Comparison of ENCODE assay signal across 1 cellular context in genomic region chr19:14550201-14550754, GRCh38.
A peak's percentile ranks its signal among the peaks of the same experiment; 100 is the strongest.
TF ChIP-seq lines count a peak whose summit lies in the region.

No MANE protein-coding gene starts in this region.

TF ChIP-seq in K562, 482 proteins besides CTCF, POLR2A, EP300 and RAD21 (continues in another document):
- TF ChIP-seq, protein P1, sequence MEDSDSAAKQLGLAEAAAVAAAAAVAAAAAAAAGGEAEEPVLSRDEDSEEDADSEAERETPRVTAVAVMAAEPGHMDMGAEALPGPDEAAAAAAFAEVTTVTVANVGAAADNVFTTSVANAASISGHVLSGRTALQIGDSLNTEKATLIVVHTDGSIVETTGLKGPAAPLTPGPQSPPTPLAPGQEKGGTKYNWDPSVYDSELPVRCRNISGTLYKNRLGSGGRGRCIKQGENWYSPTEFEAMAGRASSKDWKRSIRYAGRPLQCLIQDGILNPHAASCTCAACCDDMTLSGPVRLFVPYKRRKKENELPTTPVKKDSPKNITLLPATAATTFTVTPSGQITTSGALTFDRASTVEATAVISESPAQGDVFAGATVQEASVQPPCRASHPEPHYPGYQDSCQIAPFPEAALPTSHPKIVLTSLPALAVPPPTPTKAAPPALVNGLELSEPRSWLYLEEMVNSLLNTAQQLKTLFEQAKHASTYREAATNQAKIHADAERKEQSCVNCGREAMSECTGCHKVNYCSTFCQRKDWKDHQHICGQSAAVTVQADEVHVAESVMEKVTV (CRISPR knock-in tag; IDR thresholded peaks at IDR 0.05), result no peak
- TF ChIP-seq EGR1 (conservative IDR thresholded peaks at IDR 0.05) (peak; percentile 85), TFE3 (CRISPR knock-in tag; IDR thresholded peaks at IDR 0.05) (no peak), CBFA2T2 (conservative IDR thresholded peaks at IDR 0.05) (0 out of 2 replicates have a peak, but pooled peaks have one; percentile 24), CREM (IDR thresholded peaks at IDR 0.05; ENCODE audit: low read depth) (0 out of 2 replicates have a peak, but pooled peaks have one; percentile 27), POLR2G (IDR thresholded peaks at IDR 0.05; ENCODE audit: low read depth, low read length) (peak; percentile 41; the same call in 1 of the 2 replicates), E2F4 (CRISPR knock-in tag; IDR thresholded peaks at IDR 0.05; ENCODE audit: low read depth) (no peak), ETV1 (tag; conservative IDR thresholded peaks at IDR 0.05; ENCODE audit: low read depth) (peak; percentile 50; the same call in 1 of the 2 replicates), RB1 (IDR thresholded peaks at IDR 0.05; ENCODE audit: low read depth) (0 out of 2 replicates have a peak, but pooled peaks have one; percentile 38), E2F6 (IDR thresholded peaks at IDR 0.05; ENCODE audit: borderline replicate concordance in 1 of 2, extremely low read depth in 1 of 2, insufficient read depth in 1 of 2, insufficient read length in 1 of 2, low read depth in 1 of 2, low read length in 1 of 2, poor library complexity in 1 of 2, severe bottlenecking in 1 of 2) (peak in 1 of 2 experiments; percentile 24), NKRF (IDR thresholded peaks at IDR 0.05; ENCODE audit: borderline replicate concordance) (no peak), KLF13 (tag; IDR thresholded peaks at IDR 0.05; ENCODE audit: borderline replicate concordance, low read depth) (0 out of 2 replicates have a peak, but pooled peaks have one; percentile 14), NCOR1 (IDR thresholded peaks at IDR 0.05) (no peak), TCF3 (CRISPR knock-in tag; IDR thresholded peaks at IDR 0.05) (peak; percentile 30; the same call in 1 of the 2 replicates), NEUROD1 (IDR thresholded peaks at IDR 0.05; ENCODE audit: borderline replicate concordance, low read depth, low read length, partially characterized antibody) (peak; percentile 17), ARID1B (IDR thresholded peaks at IDR 0.05) (peak; percentile 35), CTBP1 (IDR thresholded peaks at IDR 0.05; ENCODE audit: borderline replicate concordance) (peak; percentile 47; the same call in 1 of the 2 replicates), MTA3 (IDR thresholded peaks at IDR 0.05; ENCODE audit: borderline replicate concordance) (peak; percentile 54; the same call in 1 of the 2 replicates), NFIC (IDR thresholded peaks at IDR 0.05) (peak; percentile 93), CXXC5 (CRISPR knock-in tag; IDR thresholded peaks at IDR 0.05) (peak; percentile 12; the same call in 1 of the 2 replicates), JUND (IDR thresholded peaks at IDR 0.05; ENCODE audit: borderline replicate concordance, low read depth, low read length) (peak; percentile 28; the same call in 1 of the 2 replicates), JUND (tag; IDR thresholded peaks at IDR 0.05; ENCODE audit: borderline replicate concordance, low read depth, low read length) (peak; percentile 22; the same call in 1 of the 3 replicates), MTA1 (IDR thresholded peaks at IDR 0.05; ENCODE audit: borderline replicate concordance) (no peak), PRDM10 (IDR thresholded peaks at IDR 0.05; ENCODE audit: partially characterized antibody) (peak; percentile 38), RCOR1 (IDR thresholded peaks at IDR 0.05; ENCODE audit: borderline replicate concordance in 1 of 2, low read depth in 2 of 2, low read length in 2 of 2) (peak in 1 of 2 experiments; percentile 46; a peak in 1 of 4 replicates), SMAD4 (CRISPR knock-in tag; conservative IDR thresholded peaks at IDR 0.05) (peak; percentile 57), NRF1 (conservative IDR thresholded peaks at IDR 0.05 in 1 of 2, IDR thresholded peaks at IDR 0.05 in 1 of 2) (peak in 1 of 2 experiments; percentile 29; a peak in 2 of 4 replicates), ZBTB7A (IDR thresholded peaks at IDR 0.05; ENCODE audit: borderline replicate concordance, control insufficient read depth, low read depth, low read length) (peak; percentile 49; the same call in 1 of the 2 replicates), TAF15 (IDR thresholded peaks at IDR 0.05; ENCODE audit: low read depth, low read length) (no peak), ELF1 (tag; IDR thresholded peaks at IDR 0.05) (0 out of 2 replicates have a peak, but pooled peaks have one; percentile 25)
- TF ChIP-seq, protein P2, sequence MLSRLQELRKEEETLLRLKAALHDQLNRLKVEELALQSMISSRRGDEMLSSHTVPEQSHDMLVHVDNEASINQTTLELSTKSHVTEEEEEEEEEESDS (CRISPR knock-in tag; IDR thresholded peaks at IDR 0.05), result no peak
- TF ChIP-seq, protein P3, sequence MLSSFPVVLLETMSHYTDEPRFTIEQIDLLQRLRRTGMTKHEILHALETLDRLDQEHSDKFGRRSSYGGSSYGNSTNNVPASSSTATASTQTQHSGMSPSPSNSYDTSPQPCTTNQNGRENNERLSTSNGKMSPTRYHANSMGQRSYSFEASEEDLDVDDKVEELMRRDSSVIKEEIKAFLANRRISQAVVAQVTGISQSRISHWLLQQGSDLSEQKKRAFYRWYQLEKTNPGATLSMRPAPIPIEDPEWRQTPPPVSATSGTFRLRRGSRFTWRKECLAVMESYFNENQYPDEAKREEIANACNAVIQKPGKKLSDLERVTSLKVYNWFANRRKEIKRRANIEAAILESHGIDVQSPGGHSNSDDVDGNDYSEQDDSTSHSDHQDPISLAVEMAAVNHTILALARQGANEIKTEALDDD (IDR thresholded peaks at IDR 0.05), result peak; percentile 41; the same call in 1 of the 2 replicates
- TF ChIP-seq, protein P4, sequence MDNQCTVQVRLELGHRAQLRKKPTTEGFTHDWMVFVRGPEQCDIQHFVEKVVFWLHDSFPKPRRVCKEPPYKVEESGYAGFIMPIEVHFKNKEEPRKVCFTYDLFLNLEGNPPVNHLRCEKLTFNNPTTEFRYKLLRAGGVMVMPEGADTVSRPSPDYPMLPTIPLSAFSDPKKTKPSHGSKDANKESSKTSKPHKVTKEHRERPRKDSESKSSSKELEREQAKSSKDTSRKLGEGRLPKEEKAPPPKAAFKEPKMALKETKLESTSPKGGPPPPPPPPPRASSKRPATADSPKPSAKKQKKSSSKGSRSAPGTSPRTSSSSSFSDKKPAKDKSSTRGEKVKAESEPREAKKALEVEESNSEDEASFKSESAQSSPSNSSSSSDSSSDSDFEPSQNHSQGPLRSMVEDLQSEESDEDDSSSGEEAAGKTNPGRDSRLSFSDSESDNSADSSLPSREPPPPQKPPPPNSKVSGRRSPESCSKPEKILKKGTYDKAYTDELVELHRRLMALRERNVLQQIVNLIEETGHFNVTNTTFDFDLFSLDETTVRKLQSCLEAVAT (IDR thresholded peaks at IDR 0.05), result no peak
- TF ChIP-seq, protein P5, sequence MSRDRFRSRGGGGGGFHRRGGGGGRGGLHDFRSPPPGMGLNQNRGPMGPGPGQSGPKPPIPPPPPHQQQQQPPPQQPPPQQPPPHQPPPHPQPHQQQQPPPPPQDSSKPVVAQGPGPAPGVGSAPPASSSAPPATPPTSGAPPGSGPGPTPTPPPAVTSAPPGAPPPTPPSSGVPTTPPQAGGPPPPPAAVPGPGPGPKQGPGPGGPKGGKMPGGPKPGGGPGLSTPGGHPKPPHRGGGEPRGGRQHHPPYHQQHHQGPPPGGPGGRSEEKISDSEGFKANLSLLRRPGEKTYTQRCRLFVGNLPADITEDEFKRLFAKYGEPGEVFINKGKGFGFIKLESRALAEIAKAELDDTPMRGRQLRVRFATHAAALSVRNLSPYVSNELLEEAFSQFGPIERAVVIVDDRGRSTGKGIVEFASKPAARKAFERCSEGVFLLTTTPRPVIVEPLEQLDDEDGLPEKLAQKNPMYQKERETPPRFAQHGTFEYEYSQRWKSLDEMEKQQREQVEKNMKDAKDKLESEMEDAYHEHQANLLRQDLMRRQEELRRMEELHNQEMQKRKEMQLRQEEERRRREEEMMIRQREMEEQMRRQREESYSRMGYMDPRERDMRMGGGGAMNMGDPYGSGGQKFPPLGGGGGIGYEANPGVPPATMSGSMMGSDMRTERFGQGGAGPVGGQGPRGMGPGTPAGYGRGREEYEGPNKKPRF (IDR thresholded peaks at IDR 0.05; ENCODE audit: low read depth, low read length), result no peak
- TF ChIP-seq, protein P6, sequence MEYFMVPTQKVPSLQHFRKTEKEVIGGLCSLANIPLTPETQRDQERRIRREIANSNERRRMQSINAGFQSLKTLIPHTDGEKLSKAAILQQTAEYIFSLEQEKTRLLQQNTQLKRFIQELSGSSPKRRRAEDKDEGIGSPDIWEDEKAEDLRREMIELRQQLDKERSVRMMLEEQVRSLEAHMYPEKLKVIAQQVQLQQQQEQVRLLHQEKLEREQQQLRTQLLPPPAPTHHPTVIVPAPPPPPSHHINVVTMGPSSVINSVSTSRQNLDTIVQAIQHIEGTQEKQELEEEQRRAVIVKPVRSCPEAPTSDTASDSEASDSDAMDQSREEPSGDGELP (CRISPR knock-in tag; IDR thresholded peaks at IDR 0.05; ENCODE audit: borderline replicate concordance), result 0 out of 2 replicates have a peak, but pooled peaks have one; percentile 24
- TF ChIP-seq, protein P7, sequence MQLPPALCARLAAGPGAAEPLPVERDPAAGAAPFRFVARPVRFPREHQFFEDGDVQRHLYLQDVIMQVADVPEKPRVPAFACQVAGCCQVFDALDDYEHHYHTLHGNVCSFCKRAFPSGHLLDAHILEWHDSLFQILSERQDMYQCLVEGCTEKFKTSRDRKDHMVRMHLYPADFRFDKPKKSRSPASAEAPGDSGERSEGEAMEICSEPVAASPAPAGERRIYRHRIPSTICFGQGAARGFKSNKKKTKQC (CRISPR knock-in tag; IDR thresholded peaks at IDR 0.05), result no peak
